Comparison of ENCODE assay signal across 12 cellular contexts in the genomic region with DNA sequence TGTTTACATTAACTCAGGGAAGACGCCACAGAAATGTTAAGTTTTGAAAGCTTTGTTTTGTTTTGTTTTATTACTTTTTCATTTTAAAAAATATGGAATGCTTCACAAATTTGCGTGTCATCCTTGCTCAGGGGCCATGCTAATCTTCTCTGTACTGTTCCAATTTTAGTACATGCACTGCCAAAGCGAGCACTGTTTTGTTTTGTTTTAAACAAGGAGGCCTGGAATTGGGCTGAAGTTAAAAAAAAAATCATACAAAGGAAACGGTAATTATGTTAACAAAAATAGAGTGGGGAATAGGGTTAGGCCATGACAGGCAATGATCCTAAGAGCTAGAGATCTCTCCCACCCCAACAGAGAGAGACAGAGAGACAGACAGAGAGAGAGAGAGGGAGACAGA. TPM values are rescaled to one million over a fixed set of nuclear protein-coding genes. Genes with fewer than 3 reads are reported as not detected.
DNase-seq lines count a peak whose midpoint lies in the region; ATAC-seq and TF ChIP-seq lines count a peak whose summit lies in the region.
"Had no signal": no experiment of that assay in that cellular context is flagged by ENCODE, and none has a peak within 500 bp of the region (broad histone marks: within the 10 kb centered on the region; RNA-seq: fewer than 3 reads in every experiment).

No MANE protein-coding gene starts in this region.

- TF ChIP-seq POLR2A in gastroesophageal sphincter (IDR thresholded peaks at IDR 0.05): no peak

- WGBS in gastroesophageal sphincter (ENCODE audit: low coverage in 1 of 2), 2 donors: 8 to 17% methylated on average over 3 to 4 of the region's 4 CpGs

- TF ChIP-seq CTCF in natural killer cell (IDR thresholded peaks at IDR 0.05): no peak
- TF ChIP-seq CTCF in gastroesophageal sphincter (IDR thresholded peaks at IDR 0.05): no peak

- H3K4me3 ChIP-seq in gastroesophageal sphincter: no peak overlapping the region
- H3K4me3 ChIP-seq in rectal smooth muscle tissue (ENCODE audit: low read length): peak overlapping the region; percentile 5

- H3K36me3 ChIP-seq in gastroesophageal sphincter: no peaks in the 10 kb centered on the region
- no peaks in the 10 kb centered on the region for H3K36me3 ChIP-seq in rectal smooth muscle tissue (ENCODE audit: control insufficient read depth, insufficient read depth, low read length)

- H3K36me3 Mint-ChIP-seq in natural killer cell treated with Interleukin-12 subunit alpha and Interleukin-12 subunit beta and Interleukin-15 and Interleukin-18, amount 100 ng/mL, for 72 hours: no peaks in the 10 kb centered on the region
- H3K36me3 Mint-ChIP-seq in natural killer cell: no peaks in the 10 kb centered on the region
- H3K36me3 Mint-ChIP-seq: naive B cell had no signal

- no peak for DNase-seq in natural killer cell treated with Interleukin-12 subunit alpha and Interleukin-12 subunit beta and Interleukin-15 and Interleukin-18, amount 100 ng/mL, for 72 hours (ENCODE audit: low spot score)
- DNase-seq in natural killer cell (no peak), NCI-H226 (no peak), substantia nigra (lab: John Stamatoyannopoulos, UW) (no peak)
- DNase-seq: activated effector memory CD4-positive, alpha-beta T cell treated with Interleukin-2 at 50 U/mL for 16 hours; naive B cell; NCI-H2029 treated with DMSO at 0.1 percent for 48 hours; stimulated activated CD4-positive, alpha-beta T cell treated with anti-CD3 and anti-CD28 coated beads, Interleukin-4, amount 100 ng/mL, for 1 hour had no signal

- peaks cover 30 to 33% of the 10 kb centered on the region in 2 donors for H3K4me1 Mint-ChIP-seq in natural killer cell treated with Interleukin-12 subunit alpha and Interleukin-12 subunit beta and Interleukin-15 and Interleukin-18, amount 100 ng/mL, for 72 hours (ENCODE audit: low read depth in 2 of 2)
- peaks cover 32 to 45% of the 10 kb centered on the region in 2 donors for H3K4me1 Mint-ChIP-seq in natural killer cell

- peak overlapping the region; percentile 3 to 88 for H3K27ac Mint-ChIP-seq in natural killer cell treated with Interleukin-12 subunit alpha and Interleukin-12 subunit beta and Interleukin-15 and Interleukin-18, amount 100 ng/mL, for 72 hours
- H3K27ac Mint-ChIP-seq in natural killer cell: peak overlapping the region in 1 of 2 donors; percentile 81

- H3K4me3 Mint-ChIP-seq in natural killer cell treated with Interleukin-12 subunit alpha and Interleukin-12 subunit beta and Interleukin-15 and Interleukin-18, amount 100 ng/mL, for 72 hours: peak overlapping the region; percentile 1
- no peak overlapping the region for H3K4me3 Mint-ChIP-seq in natural killer cell

- H3K9ac ChIP-seq in rectal smooth muscle tissue (ENCODE audit: low read length): no peak overlapping the region

- no peak for ATAC-seq in natural killer cell treated with Interleukin-12 subunit alpha and Interleukin-12 subunit beta and Interleukin-15 and Interleukin-18, amount 100 ng/mL, for 72 hours
- ATAC-seq in natural killer cell: no peak
- no peak for ATAC-seq in gastroesophageal sphincter
- no peak for ATAC-seq in HG02870 (IDR thresholded peaks at IDR 0.05; ENCODE audit: unreplicated experiment)
- no peak for ATAC-seq in GM21528 (IDR thresholded peaks at IDR 0.05; ENCODE audit: low FRiP score, unreplicated experiment)

- H3K9me3 ChIP-seq in gastroesophageal sphincter: no peaks in the 10 kb centered on the region

- H3K27me3 Mint-ChIP-seq in natural killer cell treated with Interleukin-12 subunit alpha and Interleukin-12 subunit beta and Interleukin-15 and Interleukin-18, amount 100 ng/mL, for 72 hours: no peaks in the 10 kb centered on the region
- no peaks in the 10 kb centered on the region for H3K27me3 Mint-ChIP-seq in natural killer cell (ENCODE audit: low read depth in 2 of 2)
- H3K27me3 Mint-ChIP-seq: naive B cell had no signal

- intact Hi-C loops in natural killer cell (cut with micrococcal nuclease): loop anchor here (2.0 kb wide), 1 partner anchor 45 kb away; no protein-coding TSS in a partner anchor

- TF ChIP-seq EP300 in gastroesophageal sphincter (IDR thresholded peaks at IDR 0.05): no peak

- H3K27ac ChIP-seq in gastroesophageal sphincter (peak overlapping the region; percentile 76 to 85 (median 80)), rectal smooth muscle tissue (ENCODE audit: low read depth, low read length) (peak overlapping the region; percentile 77), substantia nigra (ENCODE audit: low read depth, low read length, poor library complexity, severe bottlenecking) (no peak overlapping the region)

- peaks cover 7 to 58% (median 13%) of the 10 kb centered on the region in 3 donors for H3K4me1 ChIP-seq in gastroesophageal sphincter
- H3K4me1 ChIP-seq in rectal smooth muscle tissue (ENCODE audit: control insufficient read depth, insufficient read depth, low read length): peaks cover 11% of the 10 kb centered on the region

- H3K27me3 ChIP-seq in gastroesophageal sphincter (no peaks in the 10 kb centered on the region), rectal smooth muscle tissue (ENCODE audit: control insufficient read depth, insufficient read depth, low read length) (no peaks in the 10 kb centered on the region)

- H3K9me3 Mint-ChIP-seq in natural killer cell treated with Interleukin-12 subunit alpha and Interleukin-12 subunit beta and Interleukin-15 and Interleukin-18, amount 100 ng/mL, for 72 hours: no peaks in the 10 kb centered on the region
- no peaks in the 10 kb centered on the region for H3K9me3 Mint-ChIP-seq in natural killer cell
- H3K9me3 Mint-ChIP-seq: naive B cell had no signal

RNA-seq across cellular contexts. Expression of a gene that starts 57.0 kb away (rescaled TPM):
- total RNA-seq in natural killer cell treated with Interleukin-12 subunit alpha and Interleukin-12 subunit beta and Interleukin-15 and Interleukin-18, amount 100 ng/mL, for 72 hours: 10 to 100 TPM; 42.4 to 94.9 TPM
- total RNA-seq in natural killer cell: 100 to 1,000 TPM; 143 to 167 (median 166) TPM
- total RNA-seq in gastroesophageal sphincter: 100 to 1,000 TPM; 154 to 451 (median 280) TPM
